Comparison of ENCODE assay signal across 16 cellular contexts in genomic region chr7:31102151-31102972, GRCh38. TPM values are rescaled to one million over a fixed set of nuclear protein-coding genes. Genes with fewer than 3 reads are reported as not detected.
DNase-seq lines count a peak whose midpoint lies in the region; ATAC-seq and TF ChIP-seq lines count a peak whose summit lies in the region.
"Had no signal": no experiment of that assay in that cellular context is flagged by ENCODE, and none has a peak within 500 bp of the region (broad histone marks: within the 10 kb centered on the region; RNA-seq: fewer than 3 reads in every experiment).

No MANE protein-coding gene starts in this region.

- H3K4me3 Mint-ChIP-seq in GM23338: no peak overlapping the region

- H3K36me3 ChIP-seq in HEK293 (ENCODE audit: control insufficient read depth in 2 of 2, insufficient read depth in 1 of 2, low read length in 2 of 2) (no peaks in the 10 kb centered on the region), stomach (peaks cover 0 to 2% (median 0%) of the 10 kb centered on the region in 4 donors), GM23338 (ENCODE audit: insufficient read depth) (no peaks in the 10 kb centered on the region)

- H3K4me3 ChIP-seq in HEK293 (ENCODE audit: low read depth, low read length) (no peak overlapping the region), stomach (no peak overlapping the region), GM23338 (no peak overlapping the region)

- peaks cover 2% of the 10 kb centered on the region for H3K27me3 Mint-ChIP-seq in GM23338 (ENCODE audit: insufficient read depth, low read depth, poor library complexity)

- TF ChIP-seq POLR2A in stomach (IDR thresholded peaks at IDR 0.05): no peak

- H2AFZ ChIP-seq in GM23338: no peak overlapping the region

- H3K9me2 ChIP-seq in GM23338 (ENCODE audit: insufficient read depth): no peaks in the 10 kb centered on the region

- intact Hi-C loops in stomach (cut with DNase I; ENCODE audit: low total_unique reads): no loop called here

- H3K4me1 Mint-ChIP-seq in GM23338: no peaks in the 10 kb centered on the region; the same call in 2 of the 3 replicates

- H3K4me1 ChIP-seq in HEK293 (ENCODE audit: control insufficient read depth, insufficient read depth, low read length): no peaks in the 10 kb centered on the region
- H3K4me1 ChIP-seq in stomach: no peaks in the 10 kb centered on the region
- H3K4me1 ChIP-seq in GM23338 (ENCODE audit: insufficient read depth): no peaks in the 10 kb centered on the region

- peaks cover 3% of the 10 kb centered on the region; the same call in 1 of the 3 replicates for H3K36me3 Mint-ChIP-seq in GM23338 (ENCODE audit: low read depth)

- H3K9me3 ChIP-seq in HEK293 (ENCODE audit: control insufficient read depth, insufficient read depth, low read depth, low read length): no peaks in the 10 kb centered on the region
- H3K9me3 ChIP-seq in stomach: no peaks in the 10 kb centered on the region

- no peaks in the 10 kb centered on the region for H3K9me3 Mint-ChIP-seq in GM23338

- POLR2A ChIA-PET in HEK293 (lab: Yijun Ruan, JAX): no interaction called here

- H3K4me2 ChIP-seq in GM23338: no peak overlapping the region
- H3K4me2 ChIP-seq: KMS-11 had no signal

- no peak for TF ChIP-seq EP300 in stomach (IDR thresholded peaks at IDR 0.05)

- no peak overlapping the region; the same call in 1 of the 2 replicates for H3K27ac Mint-ChIP-seq in GM23338

- no peaks in the 10 kb centered on the region for H3K79me2 ChIP-seq in GM23338 (replicated peaks; ENCODE audit: insufficient read depth)

- no peaks in the 10 kb centered on the region for H4K20me1 ChIP-seq in GM23338 (replicated peaks; ENCODE audit: insufficient read depth)

- in situ Hi-C loops in GM13976 (cut with MboI; ENCODE audit: low sequenced_read_pairs, unreplicated experiment): no loop called here

- peaks cover 0 to 17% (median 0%) of the 10 kb centered on the region in 3 donors for H3K27me3 ChIP-seq in stomach
- H3K27me3 ChIP-seq in GM23338 (ENCODE audit: insufficient read depth): no peaks in the 10 kb centered on the region

- no peaks in the 10 kb centered on the region for H3F3A ChIP-seq in GM23338 (replicated peaks; ENCODE audit: low read depth)

- H3K27ac ChIP-seq in HEK293 (ENCODE audit: extremely low read depth, low read depth, low read length) (no peak overlapping the region), stomach (no peak overlapping the region), GM23338 (ENCODE audit: low read depth) (no peak overlapping the region)
- H3K27ac ChIP-seq: C4-2B, KMS-11 had no signal

- CTCF ChIA-PET in HEK293 (lab: Yijun Ruan, JAX): interaction anchor here (1.4 kb wide), 2 partner anchors 20 to 22 kb away, joined by 3 to 9 read pairs; no protein-coding TSS in a partner anchor

- WGBS in stomach, 5 donors: 76 to 82% (median 81%) methylated on average over 11 to 12 of the region's 12 CpGs

- no peak for ATAC-seq in GM23338

- TF ChIP-seq CTCF in GM13976 (IDR thresholded peaks at IDR 0.05; ENCODE audit: borderline replicate concordance, control extremely low read depth, extremely low read depth, insufficient read depth, missing control alignments) (no peak), HEK293 (tag by site-specific recombination; IDR thresholded peaks at IDR 0.05) (no peak), stomach (IDR thresholded peaks at IDR 0.05) (no peak), GM23338 (conservative IDR thresholded peaks at IDR 0.05; ENCODE audit: low read depth in 2 of 2) (no peak)

- DNase-seq in GM13976 (ENCODE audit: low spot score): peak; percentile 19
- DNase-seq in mesenteric fat pad (ENCODE audit: low spot score): peak; percentile 67
- DNase-seq in stomach: peak; percentile 19
- no peak for DNase-seq in NCI-H524 treated with DMSO at 0.1 percent for 48 hours (lab: John Stamatoyannopoulos, UW)
- DNase-seq in NCI-H1436 treated with DMSO at 0.1 percent for 48 hours (lab: John Stamatoyannopoulos, UW): no peak
- DNase-seq in GM23338 (ENCODE audit: low spot score): no peak
- DNase-seq: DND-41, NCI-H1436, NCI-H2029 treated with DMSO at 0.1 percent for 48 hours, NCI-H2171 treated with DMSO at 0.1 percent for 48 hours, NCI-H510A treated with DMSO at 0.1 percent for 48 hours, SHP77 treated with DMSO at 0.1 percent for 48 hours had no signal

TF ChIP-seq in HEK293, 187 proteins besides CTCF, POLR2A, EP300 and RAD21:
- peak; percentile 39; the same call in 1 of the 2 replicates for TF ChIP-seq ZIC2 (tag by site-specific recombination; IDR thresholded peaks at IDR 0.05)
- no peak for TF ChIP-seq ZNF202 (tag by site-specific recombination; IDR thresholded peaks at IDR 0.05; ENCODE audit: borderline replicate concordance)
- TF ChIP-seq ZNF558 (tag by site-specific recombination; IDR thresholded peaks at IDR 0.05): no peak

TF ChIP-seq in GM23338, 12 proteins besides CTCF, POLR2A, EP300 and RAD21 (continues in another document):
- TF ChIP-seq ZNF114 (CRISPR knock-in tag; IDR thresholded peaks at IDR 0.05) (no peak), POLR2AphosphoS5 (IDR thresholded peaks at IDR 0.05; ENCODE audit: low read depth) (no peak), NANOG (IDR thresholded peaks at IDR 0.05; ENCODE audit: borderline replicate concordance) (no peak), JUNB (IDR thresholded peaks at IDR 0.05; ENCODE audit: unreplicated experiment) (no peak), STAT1 (IDR thresholded peaks at IDR 0.05; ENCODE audit: unreplicated experiment) (no peak), ETS1 (IDR thresholded peaks at IDR 0.05) (no peak), ZNF331 (CRISPR knock-in tag; IDR thresholded peaks at IDR 0.05; ENCODE audit: low read depth) (no peak), CREB1 (CRISPR knock-in tag; IDR thresholded peaks at IDR 0.05; ENCODE audit: low read depth) (no peak)

RNA-seq across cellular contexts. Expression of gene ADCYAP1R1, which starts 50.3 kb away (rescaled TPM):
- total RNA-seq in mesenteric fat pad: 2.5 TPM
- 10 to 100 TPM in 1 of 5 donors, 1 to 10 TPM in 2, under 1 TPM in 2; 0.58 to 20.1 (median 4.8) TPM for total RNA-seq in stomach
- polyA plus RNA-seq in stomach: under 1 TPM; 0.25 to 0.80 (median 0.31) TPM
- total RNA-seq in GM23338 (2014; rRNA removed; shearing (Covaris generic)): 9.2 and 10.6 TPM in 2 replicates
- 1.7 and 1.8 TPM in 2 replicates for polyA plus RNA-seq in GM23338 (2016; fragmentation: Nextera tagmentation; extraction: Ambion mirVana)
- total RNA-seq: M059J had no signal

Comparison
In these comparisons a context has a peak if more than half of its experiments do, and no peak if none do; other contexts are left out.
1. DNase-seq: peak in GM13976 (single experiment), mesenteric fat pad (single experiment) and stomach (single experiment); none in NCI-H524 treated with DMSO at 0.1 percent for 48 hours (single experiment), NCI-H1436 treated with DMSO at 0.1 percent for 48 hours (single experiment) and GM23338 (single experiment).